In the genomic region with DNA sequence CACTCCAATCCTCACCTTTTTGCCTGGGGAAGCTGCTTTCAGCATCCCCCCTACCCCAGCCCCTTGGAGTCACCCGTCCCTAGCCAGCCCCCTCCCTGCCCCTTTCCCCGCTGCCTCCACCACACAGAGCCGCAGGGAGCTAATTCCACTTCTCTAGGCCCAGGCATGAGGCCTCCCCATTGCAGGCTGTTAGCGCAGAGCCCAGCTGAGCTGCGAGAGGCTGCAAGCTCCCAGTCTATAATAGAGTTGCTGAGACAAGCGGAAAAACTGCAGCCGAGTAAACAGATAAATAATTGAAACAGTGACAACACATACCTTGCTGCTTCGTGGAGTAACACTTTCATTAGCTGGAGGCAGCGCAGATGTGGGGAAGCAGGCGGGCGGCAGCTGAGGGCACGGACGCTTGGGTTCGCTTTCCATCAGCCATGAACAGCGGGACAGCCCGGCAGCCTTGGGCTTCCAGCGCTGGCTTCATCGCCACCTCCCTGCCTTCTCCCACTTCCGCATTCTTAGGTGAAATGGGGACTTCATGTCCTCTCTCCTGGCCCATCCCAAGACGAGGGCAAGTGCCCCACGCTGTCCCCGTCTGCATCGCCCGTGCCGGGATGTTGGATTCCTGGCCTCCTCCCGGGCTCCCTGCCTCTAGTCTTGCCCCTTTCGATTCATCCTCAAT, we compare ENCODE assay signal across 30 cellular contexts.
A peak's percentile ranks its signal among the peaks of the same experiment; 100 is the strongest.
DNase-seq lines count a peak whose midpoint lies in the region; ATAC-seq and TF ChIP-seq lines count a peak whose summit lies in the region.
"Had no signal": no experiment of that assay in that cellular context is flagged by ENCODE, and none has a peak within 500 bp of the region (broad histone marks: within the 10 kb centered on the region; RNA-seq: fewer than 3 reads in every experiment).

No MANE protein-coding gene starts in this region.

- H3K27me3 Mint-ChIP-seq in H9 (ENCODE audit: low read depth): peaks cover 3% of the 10 kb centered on the region
- H3K27me3 Mint-ChIP-seq in activated naive CD8-positive, alpha-beta T cell treated with anti-CD3 and anti-CD28 coated beads for 36 hours: peaks cover 34% of the 10 kb centered on the region

- H3K79me1 ChIP-seq in H9 (ENCODE audit: insufficient read depth, low read depth, low read length, poor library complexity, severe bottlenecking): no peaks in the 10 kb centered on the region

- H3K23ac ChIP-seq in H9 (ENCODE audit: insufficient read length, low read depth, low read length): no peak overlapping the region

- H3K4me3 ChIP-seq in iPS-20b (ENCODE audit: low read length): no peak overlapping the region
- H3K4me3 ChIP-seq: BLaER1 treated with 17β-estradiol and CSF1 and Interleukin-3, amounts not matched to agents 10 nM and 100 nM; cardiac muscle cell; colonic mucosa; Peyer's patch; SJCRH30; uterus had no signal

- no peak overlapping the region for H2AK5ac ChIP-seq in H9 (ENCODE audit: insufficient read length, low read length)

- peak overlapping the region; percentile 66 to 85 (median 78); a peak in 4 of 7 replicates for H3K27ac Mint-ChIP-seq in H9
- no peak overlapping the region for H3K27ac Mint-ChIP-seq in activated naive CD8-positive, alpha-beta T cell treated with anti-CD3 and anti-CD28 coated beads for 36 hours
- H3K27ac Mint-ChIP-seq: activated CD8-positive, alpha-beta T cell treated with anti-CD3 and anti-CD28 coated beads for 36 hours; activated naive CD4-positive, alpha-beta T cell treated with anti-CD3 and anti-CD28 coated beads, Interleukin-2, amount 50 U/mL, for 24 hours; activated T-helper 2 cell treated with anti-CD3 and anti-CD28 coated beads, Interferon-gamma antibody, Interleukin-2, Interleukin-4, amounts not matched to agents 10 μg/mL and 5 μg/mL and 100 μg/mL, durations not matched to agents 14 hours and 24 hours and 36 hours; IgD-negative memory B cell; progenitor cell of endocrine pancreas had no signal

- H3K14ac ChIP-seq in H9 (ENCODE audit: insufficient read depth, low read length): peak overlapping the region; percentile 68

- H3K4me1 ChIP-seq in H9 (ENCODE audit: insufficient read depth, low read length) (peaks cover 9% of the 10 kb centered on the region; the same call in 1 of the 2 replicates), iPS-20b (ENCODE audit: insufficient read depth, low read length) (peaks cover 20% of the 10 kb centered on the region)
- H3K4me1 ChIP-seq: colonic mucosa, Peyer's patch, SJCRH30, uterus had no signal

- no peak overlapping the region for H3K18ac ChIP-seq in H9 (ENCODE audit: insufficient read length, low read depth, low read length)

- DNase-seq in DMS153 treated with DMSO at 0.1 percent for 48 hours (lab: John Stamatoyannopoulos, UW; ENCODE audit: unreplicated experiment) (peak; percentile 16), H9 (no peak), RPMI8226 (peak; percentile 68), HuH-7 (ENCODE audit: low spot score) (no peak)
- DNase-seq in activated naive CD8-positive, alpha-beta T cell treated with anti-CD3 and anti-CD28 coated beads for 36 hours: no peak
- DNase-seq: activated CD4-positive, CD25-positive, alpha-beta regulatory T cell treated with anti-CD3 and anti-CD28 coated beads, Interleukin-2, amount 50 U/mL, for 72 hours; activated CD8-positive, alpha-beta T cell treated with anti-CD3 and anti-CD28 coated beads for 36 hours; colonic mucosa; DND-41; effector memory CD4-positive, alpha-beta T cell; head of caudate nucleus; mammary epithelial cell; NCI-H1048; NCI-H2029; NCI-H524 treated with DMSO at 0.1 percent for 48 hours; Peyer's patch; SJCRH30; stimulated activated CD4-positive, alpha-beta T cell treated with anti-CD3 and anti-CD28 coated beads, Interleukin-15, amount 100 ng/mL, for 24 hours; stimulated activated naive CD4-positive, alpha-beta T cell treated with Interleukin-2 at 50 U/mL for 16 hours; uterus had no signal

- no peaks in the 10 kb centered on the region for H3K36me3 ChIP-seq in iPS-20b (ENCODE audit: insufficient read depth, low read depth, low read length)
- H3K36me3 ChIP-seq: BLaER1 treated with 17β-estradiol and CSF1 and Interleukin-3, amounts not matched to agents 10 nM and 100 nM; cardiac muscle cell; colonic mucosa; neutrophil; Peyer's patch; SJCRH30; uterus had no signal

- no peak overlapping the region for H2BK120ac ChIP-seq in H9 (ENCODE audit: low read depth, low read length, poor library complexity, severe bottlenecking)

- H4K8ac ChIP-seq in H9 (replicated peaks; ENCODE audit: insufficient read length, low read depth, low read length): no peak overlapping the region

- no peak overlapping the region for H3K56ac ChIP-seq in H9 (ENCODE audit: insufficient read length, low read depth, low read length)

- no peak overlapping the region for H2BK5ac ChIP-seq in H9 (ENCODE audit: insufficient read length, low read length)

- no peak overlapping the region for H4K5ac ChIP-seq in H9 (ENCODE audit: insufficient read length, low read depth, low read length)

- no peaks in the 10 kb centered on the region for H3K23me2 ChIP-seq in H9 (ENCODE audit: insufficient read length, low read depth, low read length, poor library complexity, severe bottlenecking)

- H2AFZ ChIP-seq in H9 (ENCODE audit: low read length): no peak overlapping the region

- no CpG with 5 or more reads among the region's 27 CpGs for WGBS in H9 (ENCODE audit: extremely low coverage, insufficient read length, low lambda C conversion rate)

- H3K27ac ChIP-seq in H9 (ENCODE audit: insufficient read length, low read depth, low read length): no peak overlapping the region
- H3K27ac ChIP-seq in iPS-20b (ENCODE audit: low read length): peak overlapping the region; percentile 19
- H3K27ac ChIP-seq: BLaER1 treated with 17β-estradiol and CSF1 and Interleukin-3, amounts not matched to agents 10 nM and 100 nM; cardiac muscle cell; colonic mucosa; neutrophil; Peyer's patch; SJCRH30; uterus had no signal

- no peak overlapping the region for H3K4me2 ChIP-seq in H9 (ENCODE audit: insufficient read depth, insufficient read length, low read length)
- H3K4me2 ChIP-seq: BLaER1 treated with 17β-estradiol and CSF1 and Interleukin-3, amounts not matched to agents 10 nM and 100 nM had no signal

- no peak for TF ChIP-seq CTCF in H9 (conservative IDR thresholded peaks at IDR 0.05)

- no peaks in the 10 kb centered on the region for H4K20me1 ChIP-seq in H9 (ENCODE audit: control insufficient read depth, insufficient read depth, insufficient read length)
- H4K20me1 ChIP-seq: BLaER1 treated with 17β-estradiol and CSF1 and Interleukin-3, amounts not matched to agents 10 nM and 100 nM had no signal

- H3K9me3 Mint-ChIP-seq in H9: no peaks in the 10 kb centered on the region
- no peaks in the 10 kb centered on the region for H3K9me3 Mint-ChIP-seq in activated naive CD8-positive, alpha-beta T cell treated with anti-CD3 and anti-CD28 coated beads for 36 hours
- H3K9me3 Mint-ChIP-seq: activated CD8-positive, alpha-beta T cell treated with anti-CD3 and anti-CD28 coated beads for 36 hours; activated naive CD4-positive, alpha-beta T cell treated with anti-CD3 and anti-CD28 coated beads, Interleukin-2, amount 50 U/mL, for 24 hours; activated T-helper 2 cell treated with anti-CD3 and anti-CD28 coated beads, Interferon-gamma antibody, Interleukin-2, Interleukin-4, amounts not matched to agents 10 μg/mL and 5 μg/mL and 100 μg/mL, durations not matched to agents 14 hours and 24 hours and 36 hours; IgD-negative memory B cell had no signal

- H3K9me3 ChIP-seq in H9 (ENCODE audit: control insufficient read depth, low read depth, low read length): no peaks in the 10 kb centered on the region
- no peaks in the 10 kb centered on the region for H3K9me3 ChIP-seq in iPS-20b (ENCODE audit: insufficient read depth, low read depth, low read length)
- H3K9me3 ChIP-seq: BLaER1 treated with 17β-estradiol and CSF1 and Interleukin-3, amounts not matched to agents 10 nM and 100 nM; colonic mucosa; neutrophil; Peyer's patch; SJCRH30; uterus had no signal

- no peak overlapping the region for H3K4ac ChIP-seq in H9 (ENCODE audit: low read depth, low read length)

- no peaks in the 10 kb centered on the region for H3K79me2 ChIP-seq in H9 (ENCODE audit: insufficient read depth, low read length)

- H3K27me3 ChIP-seq in H9 (ENCODE audit: insufficient read depth, low read length) (no peaks in the 10 kb centered on the region), iPS-20b (ENCODE audit: insufficient read depth, low read length) (no peaks in the 10 kb centered on the region)
- H3K27me3 ChIP-seq: BLaER1 treated with 17β-estradiol and CSF1 and Interleukin-3, amounts not matched to agents 10 nM and 100 nM; cardiac muscle cell; colonic mucosa; Peyer's patch; uterus had no signal

- no peak overlapping the region for H4K91ac ChIP-seq in H9 (ENCODE audit: insufficient read length, low read depth, low read length)

- no peak overlapping the region for H3K4me3 Mint-ChIP-seq in H9
- no peak overlapping the region for H3K4me3 Mint-ChIP-seq in activated naive CD8-positive, alpha-beta T cell treated with anti-CD3 and anti-CD28 coated beads for 36 hours
- H3K4me3 Mint-ChIP-seq: activated CD8-positive, alpha-beta T cell treated with anti-CD3 and anti-CD28 coated beads for 36 hours; activated naive CD4-positive, alpha-beta T cell treated with anti-CD3 and anti-CD28 coated beads, Interleukin-2, amount 50 U/mL, for 24 hours; IgD-negative memory B cell had no signal

- H2BK20ac ChIP-seq in H9 (ENCODE audit: low read depth, low read length, poor library complexity, severe bottlenecking): no peak overlapping the region

- ATAC-seq in HG02678 (IDR thresholded peaks at IDR 0.05; ENCODE audit: unreplicated experiment) (no peak), GM21576 (IDR thresholded peaks at IDR 0.05; ENCODE audit: unreplicated experiment) (no peak)
- ATAC-seq: activated CD8-positive, alpha-beta T cell treated with anti-CD3 and anti-CD28 coated beads for 36 hours had no signal

- no peak overlapping the region for H2BK12ac ChIP-seq in H9 (ENCODE audit: insufficient read length, low read depth, low read length)

- no peak overlapping the region for H3T11ph ChIP-seq in H9 (ENCODE audit: low read length)

- H3K4me1 Mint-ChIP-seq in H9: peaks cover 69 to 71% of the 10 kb centered on the region in 2 experiments
- H3K4me1 Mint-ChIP-seq in activated naive CD8-positive, alpha-beta T cell treated with anti-CD3 and anti-CD28 coated beads for 36 hours: no peaks in the 10 kb centered on the region
- H3K4me1 Mint-ChIP-seq: activated naive CD4-positive, alpha-beta T cell treated with anti-CD3 and anti-CD28 coated beads, Interleukin-2, amount 50 U/mL, for 24 hours had no signal

- H2BK15ac ChIP-seq in H9 (ENCODE audit: low read depth, low read length): no peak overlapping the region

- no peak overlapping the region for H3K9ac ChIP-seq in H9 (ENCODE audit: extremely low read depth, insufficient read length, low read length)
- peak overlapping the region; percentile 8; the same call in 1 of the 2 replicates for H3K9ac ChIP-seq in iPS-20b (ENCODE audit: low read depth, low read length)
- H3K9ac ChIP-seq: BLaER1 treated with 17β-estradiol and CSF1 and Interleukin-3, amounts not matched to agents 10 nM and 100 nM had no signal

- H3K36me3 Mint-ChIP-seq in H9 (ENCODE audit: insufficient read depth in 1 of 3, low read depth in 3 of 3): peaks cover 0 to 2% (median 0%) of the 10 kb centered on the region in 3 experiments; a peak in 1 of 7 replicates
- H3K36me3 Mint-ChIP-seq in activated naive CD8-positive, alpha-beta T cell treated with anti-CD3 and anti-CD28 coated beads for 36 hours: no peaks in the 10 kb centered on the region
- H3K36me3 Mint-ChIP-seq: activated naive CD4-positive, alpha-beta T cell treated with anti-CD3 and anti-CD28 coated beads, Interleukin-2, amount 50 U/mL, for 24 hours; IgD-negative memory B cell had no signal

Comparison
In these comparisons a context has a peak if more than half of its experiments do, and no peak if none do; other contexts are left out.
1. DNase-seq: peak in DMS153 treated with DMSO at 0.1 percent for 48 hours (single experiment) and RPMI8226 (single experiment); none in H9 (single experiment), HuH-7 (single experiment) and activated naive CD8-positive, alpha-beta T cell treated with anti-CD3 and anti-CD28 coated beads for 36 hours (single experiment).